Comparison of ENCODE assay signal across 8 cellular contexts in the genomic region with DNA sequence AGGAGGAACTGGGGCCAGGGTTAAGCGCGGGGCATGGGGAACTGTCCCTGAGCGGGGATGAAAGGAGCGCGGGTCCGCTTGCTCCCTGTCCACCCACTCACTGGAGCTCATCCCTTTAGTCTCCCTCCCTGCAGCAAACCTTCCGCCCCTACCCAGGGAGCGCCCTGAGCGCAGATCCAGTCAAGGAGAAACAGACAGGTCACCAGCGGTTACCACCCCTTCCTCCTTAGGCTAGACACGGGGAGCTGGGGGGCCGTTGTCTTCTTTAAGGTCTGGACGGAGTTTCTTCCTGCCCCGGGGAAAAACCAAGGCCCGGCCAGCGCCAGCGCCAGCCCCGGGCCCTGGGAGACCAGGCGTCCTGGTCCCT. TPM values are rescaled to one million over a fixed set of nuclear protein-coding genes. Genes with fewer than 3 reads are reported as not detected.
DNase-seq lines count a peak whose midpoint lies in the region; ATAC-seq and TF ChIP-seq lines count a peak whose summit lies in the region.

No MANE protein-coding gene starts in this region.

- no peaks in the 10 kb centered on the region for H3K36me3 ChIP-seq in CD4-positive, CD25-positive, alpha-beta regulatory T cell (ENCODE audit: control insufficient read depth, insufficient read depth, low read length)
- peaks cover 50% of the 10 kb centered on the region for H3K36me3 ChIP-seq in OCI-LY3 (replicated peaks; ENCODE audit: low read depth, low read length)
- no peaks in the 10 kb centered on the region for H3K36me3 ChIP-seq in neural progenitor cell

- H3K79me2 ChIP-seq in OCI-LY3 (ENCODE audit: low read length) (peaks cover 58% of the 10 kb centered on the region), neural progenitor cell (ENCODE audit: low read depth) (no peaks in the 10 kb centered on the region)

- peaks cover 69% of the 10 kb centered on the region for H3K27me3 Mint-ChIP-seq in CD4-positive, CD25-positive, alpha-beta regulatory T cell
- peaks cover 28% of the 10 kb centered on the region for H3K27me3 Mint-ChIP-seq in neural progenitor cell (ENCODE audit: insufficient read depth, low read depth)

- ATAC-seq in CD4-positive, CD25-positive, alpha-beta regulatory T cell (ENCODE audit: low read depth in 2 of 2) = no peak
- no peak for ATAC-seq in GM21423 (IDR thresholded peaks at IDR 0.05; ENCODE audit: unreplicated experiment)

- no peak overlapping the region for H2AFZ ChIP-seq in OCI-LY3 (ENCODE audit: low read depth, low read length)
- H2AFZ ChIP-seq in neural progenitor cell (replicated peaks) = no peak overlapping the region

- no peaks in the 10 kb centered on the region for H3K9me3 ChIP-seq in CD4-positive, CD25-positive, alpha-beta regulatory T cell (ENCODE audit: control insufficient read depth in 2 of 2, low read length in 2 of 2)
- no peaks in the 10 kb centered on the region for H3K9me3 ChIP-seq in OCI-LY3 (ENCODE audit: insufficient read depth, low read length)
- no peaks in the 10 kb centered on the region for H3K9me3 ChIP-seq in neural progenitor cell (ENCODE audit: low read depth)

- H3K4me1 ChIP-seq in CD4-positive, CD25-positive, alpha-beta regulatory T cell (ENCODE audit: control insufficient read depth, insufficient read depth, low read length, poor library complexity, severe bottlenecking) = peaks cover 7% of the 10 kb centered on the region
- H3K4me1 ChIP-seq in OCI-LY3 (ENCODE audit: low read length) = peaks cover 79% of the 10 kb centered on the region
- peaks cover 18% of the 10 kb centered on the region for H3K4me1 ChIP-seq in neural progenitor cell

- H3K9ac ChIP-seq in OCI-LY3 (ENCODE audit: low read length) (peak overlapping the region; percentile 93), neural progenitor cell (no peak overlapping the region)

- no peak overlapping the region for H3K27ac ChIP-seq in CD4-positive, CD25-positive, alpha-beta regulatory T cell (ENCODE audit: insufficient read depth, low read length, poor library complexity, severe bottlenecking)
- H3K27ac ChIP-seq in OCI-LY3 (ENCODE audit: low read length) (peak overlapping the region; percentile 51), neural progenitor cell (no peak overlapping the region)

- H3K4me3 Mint-ChIP-seq in CD4-positive, CD25-positive, alpha-beta regulatory T cell = peak overlapping the region in 3 of 4 donors; percentile 47 to 68 (median 63)
- H3K4me3 Mint-ChIP-seq in neural progenitor cell = peak overlapping the region; percentile 94

- H3K36me3 Mint-ChIP-seq in CD4-positive, CD25-positive, alpha-beta regulatory T cell = no peaks in the 10 kb centered on the region
- peaks cover 20% of the 10 kb centered on the region for H3K36me3 Mint-ChIP-seq in neural progenitor cell

- H3K4me1 Mint-ChIP-seq in CD4-positive, CD25-positive, alpha-beta regulatory T cell = peaks cover 0 to 13% (median 8%) of the 10 kb centered on the region in 4 donors
- H3K4me1 Mint-ChIP-seq in neural progenitor cell = peaks cover 69% of the 10 kb centered on the region

- H4K20me1 ChIP-seq in OCI-LY3 (ENCODE audit: insufficient read depth, low read length) (peaks cover 47% of the 10 kb centered on the region), neural progenitor cell (ENCODE audit: low read depth) (peaks cover 77% of the 10 kb centered on the region)

- no peak for TF ChIP-seq CTCF in OCI-LY3 (IDR thresholded peaks at IDR 0.05; ENCODE audit: low read depth, low read length)
- no peak for TF ChIP-seq CTCF in epithelial cell of proximal tubule (conservative IDR thresholded peaks at IDR 0.05; ENCODE audit: low read depth, low read length)
- TF ChIP-seq CTCF in neural progenitor cell (IDR thresholded peaks at IDR 0.05) = no peak

- H3K4me2 ChIP-seq in OCI-LY3 (ENCODE audit: low read length) = peak overlapping the region; percentile 84
- peak overlapping the region; percentile 99 for H3K4me2 ChIP-seq in neural progenitor cell

- H3K27me3 ChIP-seq in CD4-positive, CD25-positive, alpha-beta regulatory T cell (ENCODE audit: control insufficient read depth, insufficient read depth, low read length) = peaks cover 26% of the 10 kb centered on the region
- no peaks in the 10 kb centered on the region for H3K27me3 ChIP-seq in OCI-LY3 (ENCODE audit: low read depth, low read length)
- H3K27me3 ChIP-seq in neural progenitor cell = peaks cover 90% of the 10 kb centered on the region

- peaks cover 10% of the 10 kb centered on the region for H3F3A ChIP-seq in neural progenitor cell (ENCODE audit: low read depth)

- H3K27ac Mint-ChIP-seq in CD4-positive, CD25-positive, alpha-beta regulatory T cell = no peak overlapping the region
- peak overlapping the region; percentile 90 for H3K27ac Mint-ChIP-seq in neural progenitor cell

- no peak overlapping the region for H3K4me3 ChIP-seq in CD4-positive, CD25-positive, alpha-beta regulatory T cell (ENCODE audit: low read depth, low read length)
- H3K4me3 ChIP-seq in OCI-LY3 (ENCODE audit: low read length) = peak overlapping the region; percentile 96
- H3K4me3 ChIP-seq in epithelial cell of proximal tubule (ENCODE audit: low read depth, low read length) = peak overlapping the region; percentile 14
- peak overlapping the region; percentile 62 for H3K4me3 ChIP-seq in neural progenitor cell

- no peaks in the 10 kb centered on the region for H3K9me3 Mint-ChIP-seq in CD4-positive, CD25-positive, alpha-beta regulatory T cell
- H3K9me3 Mint-ChIP-seq in neural progenitor cell = no peaks in the 10 kb centered on the region

- DNase-seq in CD4-positive, CD25-positive, alpha-beta regulatory T cell = no peak
- DNase-seq in epithelial cell of proximal tubule (ENCODE audit: low read depth) (no peak), neural progenitor cell (ENCODE audit: low spot score) (peak; percentile 35), SW480 (ENCODE audit: low spot score) (no peak), putamen (ENCODE audit: low spot score) (no peak)
- DNase-seq in effector CD8-positive, alpha-beta T cell (lab: John Stamatoyannopoulos, UW) = no peak

RNA-seq across cellular contexts. Expression of gene WNT4, which starts 1.0 kb away (rescaled TPM):
- total RNA-seq in CD4-positive, CD25-positive, alpha-beta regulatory T cell = not detected
- polyA plus RNA-seq in CD4-positive, CD25-positive, alpha-beta regulatory T cell = under 1 TPM in 2 of 4 donors, not detected in 2; 0.06 to 0.13 TPM
- 0.07 TPM in 1 of 2 replicates, not detected in the other for total RNA-seq in epithelial cell of proximal tubule
- total RNA-seq in neural progenitor cell (ENCODE audit: low replicate concordance) = 0.03 TPM in 1 of 2 replicates, not detected in the other
